32 cellular contexts compared by ENCODE assay signal in genomic region chr1:77202746-77203145, GRCh38.
"Had no signal": no experiment of that assay in that cellular context is flagged by ENCODE, and none has a peak within 500 bp of the region (broad histone marks: within the 10 kb centered on the region; RNA-seq: fewer than 3 reads in every experiment).

No MANE protein-coding gene starts in this region.

- H3K4me1 Mint-ChIP-seq: mesothelial cell of epicardium, naive B cell, neural crest cell had no signal

- H3K9me3 ChIP-seq: neutrophil, prostate gland, suprapubic skin, upper lobe of right lung, uterus had no signal

- H3K27me3 ChIP-seq: esophagus squamous epithelium, foreskin keratinocyte, gastroesophageal sphincter, heart left ventricle, left lung, neutrophil, right atrium auricular region, suprapubic skin, transverse colon, upper lobe of right lung, uterus had no signal

- H3K27ac Mint-ChIP-seq: effector memory CD8-positive, alpha-beta T cell; mesothelial cell of epicardium; natural killer cell treated with Interleukin-12 subunit alpha and Interleukin-12 subunit beta and Interleukin-15 and Interleukin-18, amount 100 ng/mL, for 72 hours had no signal

- H3K4me1 ChIP-seq: esophagus squamous epithelium, foreskin keratinocyte, gastroesophageal sphincter, heart left ventricle, left lung, prostate gland, right atrium auricular region, suprapubic skin, transverse colon, upper lobe of right lung, uterus had no signal

- FAIRE-seq: endometrium, islet of Langerhans, small intestine had no signal

- DNase-seq: dermis blood vessel endothelial cell; effector memory CD8-positive, alpha-beta T cell; erythroblast; esophagus squamous epithelium; foreskin keratinocyte; heart left ventricle; hippocampal formation; left cardiac atrium; left lung; mesenchymal stem cell; mucosa of descending colon; naive B cell; stimulated activated CD4-positive, alpha-beta T cell treated with anti-CD3 and anti-CD28 coated beads, Interleukin-15, amount 100 ng/mL, for 24 hours; stimulated activated CD4-positive, alpha-beta T cell treated with anti-CD3 and anti-CD28 coated beads, Interleukin-2, amount 100 ng/mL, for 48 hours; stimulated activated CD8-positive, alpha-beta memory T cell treated with anti-CD3 and anti-CD28 coated beads, Interleukin-4, amount 100 ng/mL, for 48 hours; stimulated activated naive CD4-positive, alpha-beta T cell; stimulated activated naive CD8-positive, alpha-beta T cell treated with anti-CD3 and anti-CD28 coated beads, Interleukin-15, amount 100 ng/mL, for 72 hours; transverse colon; upper lobe of right lung; uterus had no signal

- H3K4me3 Mint-ChIP-seq: effector memory CD8-positive, alpha-beta T cell; mesothelial cell of epicardium; naive B cell; natural killer cell treated with Interleukin-12 subunit alpha and Interleukin-12 subunit beta and Interleukin-15 and Interleukin-18, amount 100 ng/mL, for 72 hours; neural crest cell; stimulated activated naive CD8-positive, alpha-beta T cell treated with anti-CD3 and anti-CD28 coated beads, Interleukin-15, amount 100 ng/mL, for 72 hours had no signal

- H3K36me3 ChIP-seq: neutrophil, prostate gland, right atrium auricular region, transverse colon, upper lobe of right lung, uterus had no signal

- H3K27me3 Mint-ChIP-seq: effector memory CD8-positive, alpha-beta T cell; naive B cell; natural killer cell treated with Interleukin-12 subunit alpha and Interleukin-12 subunit beta and Interleukin-15 and Interleukin-18, amount 100 ng/mL, for 72 hours; stimulated activated naive CD8-positive, alpha-beta T cell treated with anti-CD3 and anti-CD28 coated beads, Interleukin-15, amount 100 ng/mL, for 72 hours had no signal

- H3K4me3 ChIP-seq: coronary artery, esophagus squamous epithelium, gastroesophageal sphincter, heart left ventricle, left lung, mucosa of descending colon, prostate gland, right atrium auricular region, suprapubic skin, transverse colon, upper lobe of right lung, uterus had no signal

- H3K27ac ChIP-seq: coronary artery, esophagus squamous epithelium, foreskin keratinocyte, gastroesophageal sphincter, heart left ventricle, left lung, neutrophil, prostate gland, right atrium auricular region, suprapubic skin, transverse colon, upper lobe of right lung, uterus had no signal
